1 cellular context compared by ENCODE assay signal in the genomic region with DNA sequence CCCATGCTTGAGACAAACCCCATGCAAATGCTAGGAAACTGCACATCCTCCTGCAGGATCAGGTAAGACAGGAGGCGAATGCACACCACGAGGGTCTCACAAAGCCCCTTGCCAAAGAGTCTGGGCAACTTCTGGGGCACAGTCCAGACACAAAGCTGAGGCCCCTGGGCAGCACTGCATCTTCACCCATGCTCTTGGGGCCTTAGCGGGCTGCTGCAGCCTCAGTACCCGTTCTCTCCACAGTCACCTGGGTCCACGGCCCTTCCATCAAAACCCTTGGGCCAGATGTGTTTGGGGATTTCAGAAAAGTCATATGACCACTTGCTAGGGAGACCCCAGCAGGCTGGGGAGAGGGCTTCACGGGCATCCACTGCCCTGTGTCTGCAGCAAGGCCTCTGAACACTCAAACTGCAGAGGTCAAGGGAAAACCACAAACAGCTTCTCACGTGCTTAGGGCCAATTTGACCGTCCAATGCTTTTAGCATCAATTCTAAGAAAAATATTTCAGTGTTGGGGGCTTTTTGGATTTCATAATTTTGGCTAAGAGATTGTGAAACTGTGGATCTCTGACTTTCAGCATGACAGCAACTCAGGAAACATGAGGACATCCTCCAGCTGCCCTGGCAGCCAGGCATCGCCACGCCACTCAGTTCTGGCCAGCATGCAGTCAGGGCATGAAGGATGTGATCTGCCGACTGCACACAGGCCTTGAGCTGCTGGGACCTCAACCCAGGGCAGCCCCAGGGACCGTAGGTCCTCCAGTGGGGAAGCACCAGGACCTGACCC.
TF ChIP-seq lines count a peak whose summit lies in the region.

No MANE protein-coding gene starts in this region.

TF ChIP-seq in HepG2, 621 proteins besides CTCF, POLR2A, EP300 and RAD21:
- no peak for TF ChIP-seq ZNF121 (CRISPR knock-in tag; IDR thresholded peaks at IDR 0.05)
- TF ChIP-seq ZNF616 (CRISPR knock-in tag; IDR thresholded peaks at IDR 0.05; ENCODE audit: low read depth), result no peak
- TF ChIP-seq TOPORS (CRISPR knock-in tag; IDR thresholded peaks at IDR 0.05), result no peak
- TF ChIP-seq, protein P1, sequence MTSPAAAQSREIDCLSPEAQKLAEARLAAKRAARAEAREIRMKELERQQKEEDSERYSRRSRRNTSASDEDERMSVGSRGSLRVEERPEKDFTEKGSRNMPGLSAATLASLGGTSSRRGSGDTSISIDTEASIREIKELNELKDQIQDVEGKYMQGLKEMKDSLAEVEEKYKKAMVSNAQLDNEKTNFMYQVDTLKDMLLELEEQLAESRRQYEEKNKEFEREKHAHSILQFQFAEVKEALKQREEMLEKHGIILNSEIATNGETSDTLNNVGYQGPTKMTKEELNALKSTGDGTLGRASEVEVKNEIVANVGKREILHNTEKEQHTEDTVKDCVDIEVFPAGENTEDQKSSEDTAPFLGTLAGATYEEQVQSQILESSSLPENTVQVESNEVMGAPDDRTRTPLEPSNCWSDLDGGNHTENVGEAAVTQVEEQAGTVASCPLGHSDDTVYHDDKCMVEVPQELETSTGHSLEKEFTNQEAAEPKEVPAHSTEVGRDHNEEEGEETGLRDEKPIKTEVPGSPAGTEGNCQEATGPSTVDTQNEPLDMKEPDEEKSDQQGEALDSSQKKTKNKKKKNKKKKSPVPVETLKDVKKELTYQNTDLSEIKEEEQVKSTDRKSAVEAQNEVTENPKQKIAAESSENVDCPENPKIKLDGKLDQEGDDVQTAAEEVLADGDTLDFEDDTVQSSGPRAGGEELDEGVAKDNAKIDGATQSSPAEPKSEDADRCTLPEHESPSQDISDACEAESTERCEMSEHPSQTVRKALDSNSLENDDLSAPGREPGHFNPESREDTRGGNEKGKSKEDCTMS (CRISPR knock-in tag; conservative IDR thresholded peaks at IDR 0.05), result no peak
- no peak for TF ChIP-seq FOXJ3 (CRISPR knock-in tag; IDR thresholded peaks at IDR 0.05; ENCODE audit: borderline replicate concordance)
- no peak for TF ChIP-seq ZNF550 (CRISPR knock-in tag; IDR thresholded peaks at IDR 0.05; ENCODE audit: borderline replicate concordance)
- TF ChIP-seq PTBP1 (IDR thresholded peaks at IDR 0.05; ENCODE audit: low read depth, low read length, poor library complexity, severe bottlenecking), result no peak
- TF ChIP-seq ZNF430 (CRISPR knock-in tag; IDR thresholded peaks at IDR 0.05), result no peak
- TF ChIP-seq, protein P2, sequence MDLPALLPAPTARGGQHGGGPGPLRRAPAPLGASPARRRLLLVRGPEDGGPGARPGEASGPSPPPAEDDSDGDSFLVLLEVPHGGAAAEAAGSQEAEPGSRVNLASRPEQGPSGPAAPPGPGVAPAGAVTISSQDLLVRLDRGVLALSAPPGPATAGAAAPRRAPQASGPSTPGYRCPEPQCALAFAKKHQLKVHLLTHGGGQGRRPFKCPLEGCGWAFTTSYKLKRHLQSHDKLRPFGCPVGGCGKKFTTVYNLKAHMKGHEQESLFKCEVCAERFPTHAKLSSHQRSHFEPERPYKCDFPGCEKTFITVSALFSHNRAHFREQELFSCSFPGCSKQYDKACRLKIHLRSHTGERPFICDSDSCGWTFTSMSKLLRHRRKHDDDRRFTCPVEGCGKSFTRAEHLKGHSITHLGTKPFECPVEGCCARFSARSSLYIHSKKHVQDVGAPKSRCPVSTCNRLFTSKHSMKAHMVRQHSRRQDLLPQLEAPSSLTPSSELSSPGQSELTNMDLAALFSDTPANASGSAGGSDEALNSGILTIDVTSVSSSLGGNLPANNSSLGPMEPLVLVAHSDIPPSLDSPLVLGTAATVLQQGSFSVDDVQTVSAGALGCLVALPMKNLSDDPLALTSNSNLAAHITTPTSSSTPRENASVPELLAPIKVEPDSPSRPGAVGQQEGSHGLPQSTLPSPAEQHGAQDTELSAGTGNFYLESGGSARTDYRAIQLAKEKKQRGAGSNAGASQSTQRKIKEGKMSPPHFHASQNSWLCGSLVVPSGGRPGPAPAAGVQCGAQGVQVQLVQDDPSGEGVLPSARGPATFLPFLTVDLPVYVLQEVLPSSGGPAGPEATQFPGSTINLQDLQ (CRISPR knock-in tag; IDR thresholded peaks at IDR 0.05), result no peak
- no peak for TF ChIP-seq ZNF552 (CRISPR knock-in tag; IDR thresholded peaks at IDR 0.05; ENCODE audit: borderline replicate concordance)
- TF ChIP-seq ZSCAN20 (CRISPR knock-in tag; IDR thresholded peaks at IDR 0.05; ENCODE audit: borderline replicate concordance), result no peak
